In the genomic region with DNA sequence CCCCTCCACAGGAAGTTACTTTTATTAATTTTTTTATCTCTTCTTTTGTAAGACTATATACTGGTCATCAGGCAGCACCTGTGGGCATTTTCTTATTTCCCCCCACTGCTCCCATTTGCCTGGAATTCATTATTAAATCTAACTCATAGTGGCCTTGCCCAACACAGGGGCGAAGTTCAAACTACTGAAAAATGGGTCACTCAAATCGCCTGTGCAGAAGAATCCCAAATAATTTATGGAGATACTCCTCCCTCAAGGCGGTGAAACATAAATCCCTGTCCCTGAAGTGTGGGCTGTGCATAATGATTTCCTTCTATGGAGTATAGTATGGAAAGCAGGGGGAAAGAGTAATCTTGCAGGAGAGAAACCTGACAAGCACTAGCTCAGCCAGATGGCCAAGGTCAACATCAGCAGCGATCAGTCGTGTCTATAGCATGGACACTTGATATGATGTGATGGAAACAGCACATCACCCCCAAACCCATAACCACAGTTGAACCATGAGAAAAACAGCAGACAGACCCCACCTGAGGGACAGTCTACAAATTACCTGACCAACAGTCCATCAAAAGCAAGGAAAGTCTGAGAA, we compare ENCODE assay signal across 27 cellular contexts. TPM values are rescaled to one million over a fixed set of nuclear protein-coding genes. Genes with fewer than 3 reads are reported as not detected.
A peak's percentile ranks its signal among the peaks of the same experiment; 100 is the strongest.
DNase-seq lines count a peak whose midpoint lies in the region; ATAC-seq, FAIRE-seq and TF ChIP-seq lines count a peak whose summit lies in the region.
"Had no signal": no experiment of that assay in that cellular context is flagged by ENCODE, and none has a peak within 500 bp of the region (broad histone marks: within the 10 kb centered on the region; RNA-seq: fewer than 3 reads in every experiment).

No MANE protein-coding gene starts in this region.

- no peak overlapping the region for H3K56ac ChIP-seq in H9 (ENCODE audit: insufficient read length, low read depth, low read length)

- CTCF ChIA-PET in A549 (lab: Yijun Ruan, JAX), result interaction anchor here (3.7 kb wide), 1 partner anchor 16 kb away, joined by 17 read pairs; no protein-coding TSS in a partner anchor

- H3K36me3 Mint-ChIP-seq in H9 (ENCODE audit: insufficient read depth in 1 of 3, low read depth in 3 of 3), result no peaks in the 10 kb centered on the region
- H3K36me3 Mint-ChIP-seq: activated naive CD8-positive, alpha-beta T cell treated with anti-CD3 and anti-CD28 coated beads for 36 hours; memory B cell; stimulated activated naive B cell treated with anti-CD40 and anti-IgM and Interleukin-4, amounts not matched to agents 10 μg/mL and 1 μg/mL and 100 μg/mL, for 72 hours had no signal

- H3K79me1 ChIP-seq in H9 (ENCODE audit: insufficient read depth, low read depth, low read length, poor library complexity, severe bottlenecking), result no peaks in the 10 kb centered on the region

- POLR2A ChIA-PET in A549 (lab: Yijun Ruan, JAX), result no interaction called here

- H3K4me2 ChIP-seq in A549, result peak overlapping the region; percentile 86
- H3K4me2 ChIP-seq in H9 (ENCODE audit: insufficient read depth, insufficient read length, low read length), result no peak overlapping the region

- H4K20me1 ChIP-seq in H9 (ENCODE audit: control insufficient read depth, insufficient read depth, insufficient read length), result no peaks in the 10 kb centered on the region

- H2BK120ac ChIP-seq in H9 (ENCODE audit: low read depth, low read length, poor library complexity, severe bottlenecking), result no peak overlapping the region

- TF ChIP-seq CTCF in A549 (IDR thresholded peaks at IDR 0.05), result no peak
- TF ChIP-seq CTCF in adrenal gland (IDR thresholded peaks at IDR 0.05), result no peak
- TF ChIP-seq CTCF in H9 (conservative IDR thresholded peaks at IDR 0.05), result no peak
- TF ChIP-seq CTCF in spleen (IDR thresholded peaks at IDR 0.05 in 8 of 11, conservative IDR thresholded peaks at IDR 0.05 in 3 of 11), result no peak

- H3K4me3 ChIP-seq in A549 (no peak overlapping the region), adrenal gland (no peak overlapping the region), spleen (no peak overlapping the region)
- H3K4me3 ChIP-seq: ascending aorta, GM23338, heart left ventricle, suprapubic skin had no signal

- TF ChIP-seq RAD21 in A549 (conservative IDR thresholded peaks at IDR 0.05 in 1 of 2, IDR thresholded peaks at IDR 0.05 in 1 of 2), result no peak

- no peak overlapping the region for H2AFZ ChIP-seq in H9 (ENCODE audit: low read length)

- no peak for TF ChIP-seq EP300 in A549 (IDR thresholded peaks at IDR 0.05)

- H3K27ac Mint-ChIP-seq in H9, result no peak overlapping the region
- H3K27ac Mint-ChIP-seq: activated naive CD8-positive, alpha-beta T cell treated with anti-CD3 and anti-CD28 coated beads for 36 hours; GM23338; memory B cell; stimulated activated naive B cell treated with anti-CD40 and anti-IgM and Interleukin-4, amounts not matched to agents 10 μg/mL and 1 μg/mL and 100 μg/mL, for 72 hours had no signal

- intact Hi-C loops in adrenal gland (cut with DNase I) (no loop called here), posterior vena cava (cut with DNase I) (no loop called here), spleen (cut with DNase I; ENCODE audit: low total_unique reads) (no loop called here)

- no peaks in the 10 kb centered on the region for H3K27me3 ChIP-seq in adrenal gland
- H3K27me3 ChIP-seq in layer of hippocampus (ENCODE audit: control insufficient read depth, insufficient read depth, low read length), result no peaks in the 10 kb centered on the region
- H3K27me3 ChIP-seq in H9 (ENCODE audit: insufficient read depth, low read length), result peaks cover 3% of the 10 kb centered on the region; the same call in 1 of the 2 replicates
- H3K27me3 ChIP-seq in spleen (replicated peaks in 1 of 7), result peaks cover 0 to 100% (median 43%) of the 10 kb centered on the region in 7 donors

- no peak overlapping the region for H2BK20ac ChIP-seq in H9 (ENCODE audit: low read depth, low read length, poor library complexity, severe bottlenecking)

- H3K9me3 Mint-ChIP-seq in H9, result no peaks in the 10 kb centered on the region; a peak in 1 of 5 replicates
- H3K9me3 Mint-ChIP-seq: activated naive CD8-positive, alpha-beta T cell treated with anti-CD3 and anti-CD28 coated beads for 36 hours; activated T-cell treated with anti-CD3 and anti-CD28 coated beads, Interleukin-2, amount 50 U/mL, for 4 hours; GM23338; memory B cell; stimulated activated naive B cell treated with anti-CD40 and anti-IgM and Interleukin-4, amounts not matched to agents 10 μg/mL and 1 μg/mL and 100 μg/mL, for 72 hours had no signal

- peaks cover 94% of the 10 kb centered on the region for H3K4me1 ChIP-seq in A549
- peaks cover 29 to 41% of the 10 kb centered on the region in 2 donors for H3K4me1 ChIP-seq in adrenal gland (replicated peaks in 1 of 2)
- peaks cover 11% of the 10 kb centered on the region; the same call in 1 of the 2 replicates for H3K4me1 ChIP-seq in H9 (ENCODE audit: insufficient read depth, low read length)
- H3K4me1 ChIP-seq in spleen, result peaks cover 0 to 28% (median 14%) of the 10 kb centered on the region in 6 donors
- H3K4me1 ChIP-seq: ascending aorta had no signal

- ATAC-seq in A549 (no peak), GM19328 (IDR thresholded peaks at IDR 0.05; ENCODE audit: unreplicated experiment) (no peak)
- ATAC-seq: activated T-cell treated with anti-CD3 and anti-CD28 coated beads, Interleukin-2, amount 50 U/mL, for 4 hours; GM23338; stimulated activated naive B cell treated with anti-CD40 and anti-IgM and Interleukin-4, amounts not matched to agents 10 μg/mL and 1 μg/mL and 100 μg/mL, for 72 hours had no signal

- H2BK5ac ChIP-seq in H9 (ENCODE audit: insufficient read length, low read length), result no peak overlapping the region

- H3K9ac ChIP-seq in H9 (ENCODE audit: extremely low read depth, insufficient read length, low read length), result no peak overlapping the region

- H2BK15ac ChIP-seq in H9 (ENCODE audit: low read depth, low read length), result no peak overlapping the region

- H4K8ac ChIP-seq in H9 (replicated peaks; ENCODE audit: insufficient read length, low read depth, low read length), result no peak overlapping the region

- H3K23me2 ChIP-seq in H9 (ENCODE audit: insufficient read length, low read depth, low read length, poor library complexity, severe bottlenecking), result no peaks in the 10 kb centered on the region

- H3K27me3 Mint-ChIP-seq in H9 (ENCODE audit: low read depth), result peaks cover 86% of the 10 kb centered on the region

- no peaks in the 10 kb centered on the region for H3K79me2 ChIP-seq in H9 (ENCODE audit: insufficient read depth, low read length)

- no peak overlapping the region for H2AK5ac ChIP-seq in H9 (ENCODE audit: insufficient read length, low read length)

- 59% methylated on average over 5 of the region's 5 CpGs for WGBS in A549 (ENCODE audit: missing lambda C conversion rate)
- WGBS in adrenal gland, 4 donors, result 29 to 39% (median 33%) methylated on average over 5 of the region's 5 CpGs
- WGBS in H9 (ENCODE audit: extremely low coverage, insufficient read length, low lambda C conversion rate), result no CpG with 5 or more reads among the region's 5 CpGs
- 74 to 87% (median 83%) methylated on average over 5 of the region's 5 CpGs for WGBS in spleen, 5 donors

- H4K91ac ChIP-seq in H9 (ENCODE audit: insufficient read length, low read depth, low read length), result no peak overlapping the region

- no peak for FAIRE-seq in A549 (lab: Jason Lieb, UNC)
- FAIRE-seq: HTR-8/SVneo had no signal

- H3K27ac ChIP-seq in A549, result peak overlapping the region; percentile 98 to 99
- H3K27ac ChIP-seq in adrenal gland, result peak overlapping the region in 4 of 5 donors; percentile 42 to 78 (median 56)
- H3K27ac ChIP-seq in layer of hippocampus (ENCODE audit: low read depth, low read length), result peak overlapping the region; percentile 84
- H3K27ac ChIP-seq in H9 (ENCODE audit: insufficient read length, low read depth, low read length), result no peak overlapping the region
- no peak overlapping the region for H3K27ac ChIP-seq in spleen
- H3K27ac ChIP-seq: ascending aorta, RWPE1, suprapubic skin had no signal

- H3K4me1 Mint-ChIP-seq in H9, result peaks cover 25 to 51% of the 10 kb centered on the region in 2 experiments

- H3K4me3 Mint-ChIP-seq in H9, result no peak overlapping the region
- H3K4me3 Mint-ChIP-seq: activated naive CD8-positive, alpha-beta T cell treated with anti-CD3 and anti-CD28 coated beads for 36 hours; activated T-cell treated with anti-CD3 and anti-CD28 coated beads, Interleukin-2, amount 50 U/mL, for 4 hours; GM23338; memory B cell; stimulated activated naive B cell treated with anti-CD40 and anti-IgM and Interleukin-4, amounts not matched to agents 10 μg/mL and 1 μg/mL and 100 μg/mL, for 72 hours had no signal

- TF ChIP-seq POLR2A in A549 (IDR thresholded peaks at IDR 0.05; ENCODE audit: low read length) (no peak), adrenal gland (IDR thresholded peaks at IDR 0.05) (no peak), spleen (IDR thresholded peaks at IDR 0.05) (no peak)

- DNase-seq in A549 (ENCODE audit: low read depth in 1 of 2, low spot score in 1 of 2), result no peak
- DNase-seq in adrenal gland, result no peak
- DNase-seq in posterior vena cava (ENCODE audit: low spot score), result peak; percentile 26
- DNase-seq in H9, result no peak
- DNase-seq in spleen, result no peak
- DNase-seq in DMS114 treated with DMSO at 0.1 percent for 48 hours (lab: John Stamatoyannopoulos, UW; ENCODE audit: unreplicated experiment), result no peak
- DNase-seq: 8988T; activated gamma-delta T cell; activated naive CD8-positive, alpha-beta T cell treated with anti-CD3 and anti-CD28 coated beads for 36 hours; activated T-cell treated with anti-CD3 and anti-CD28 coated beads, Interleukin-2, amount 50 U/mL, for 4 hours; cortex of kidney; erythroblast; KBM-7; kidney glomerular epithelial cell; NCI-H1105; NCI-H187 treated with DMSO at 0.1 percent for 48 hours; NCI-H510A treated with DMSO at 0.1 percent for 48 hours; stimulated activated naive B cell treated with anti-CD40 and anti-IgM and Interleukin-4, amounts not matched to agents 10 μg/mL and 1 μg/mL and 100 μg/mL, for 72 hours had no signal

- no peak overlapping the region for H2BK12ac ChIP-seq in H9 (ENCODE audit: insufficient read length, low read depth, low read length)

- no peak overlapping the region for H3K14ac ChIP-seq in H9 (ENCODE audit: insufficient read depth, low read length)

- no peaks in the 10 kb centered on the region for H3K9me3 ChIP-seq in A549
- no peaks in the 10 kb centered on the region for H3K9me3 ChIP-seq in adrenal gland (replicated peaks in 1 of 3)
- no peaks in the 10 kb centered on the region for H3K9me3 ChIP-seq in H9 (ENCODE audit: control insufficient read depth, low read depth, low read length)
- no peaks in the 10 kb centered on the region for H3K9me3 ChIP-seq in spleen
- H3K9me3 ChIP-seq: ascending aorta, heart left ventricle, suprapubic skin had no signal

- no peak overlapping the region for H3T11ph ChIP-seq in H9 (ENCODE audit: low read length)

- H3K4ac ChIP-seq in H9 (ENCODE audit: low read depth, low read length), result no peak overlapping the region

- H3K36me3 ChIP-seq in adrenal gland (replicated peaks in 1 of 2), result no peaks in the 10 kb centered on the region
- H3K36me3 ChIP-seq in spleen, result no peaks in the 10 kb centered on the region
- H3K36me3 ChIP-seq: ascending aorta, suprapubic skin had no signal

- no peak overlapping the region for H3K18ac ChIP-seq in H9 (ENCODE audit: insufficient read length, low read depth, low read length)

- H3K23ac ChIP-seq in H9 (ENCODE audit: insufficient read length, low read depth, low read length), result no peak overlapping the region

- no peak overlapping the region for H4K5ac ChIP-seq in H9 (ENCODE audit: insufficient read length, low read depth, low read length)

RNA-seq across cellular contexts. Expression of a gene that starts 7.8 kb away (rescaled TPM):
- 38.9 and 49.7 TPM in 2 replicates for polyA plus RNA-seq in A549 (2011; rRNA removed)
- 17.8 and 19.6 TPM in 2 replicates for polyA plus RNA-seq in A549 (2012; cell fraction: cytosol; rRNA removed)
- polyA plus RNA-seq in A549 (2012; cell fraction: nucleus; rRNA removed), result 4.7 and 5.6 TPM in 2 replicates
- polyA plus RNA-seq in A549 (2017; fragmentation: RNase III; extraction: RNeasy Plus Mini Kit Qiagen cat#74134 plus additional on column Dnase treatment), result 35.8 to 56.4 TPM (median 55.1 TPM) in 3 replicates
- polyA minus RNA-seq in A549 (2011; rRNA and poly(A)+ RNA removed), result 11.5 and 12.5 TPM in 2 replicates
- 10 to 100 TPM; 13.0 to 68.7 (median 38.0) TPM for total RNA-seq in adrenal gland
- 10 to 100 TPM; 25.6 to 36.1 (median 33.9) TPM for polyA plus RNA-seq in adrenal gland
- 10 to 100 TPM; 12.3 to 22.9 TPM for total RNA-seq in posterior vena cava
- total RNA-seq in H9 (2021), result 0.97 and 1.2 TPM in 2 replicates
- 10 to 100 TPM in 5 of 7 donors, 1 to 10 TPM in 2; 6.7 to 17.2 (median 11.1) TPM for total RNA-seq in spleen
- polyA plus RNA-seq in spleen, result 1 to 10 TPM; 3.6 to 4.9 (median 4.5) TPM

RNA-seq across cellular contexts. Expression of a gene that starts 29.8 kb away (rescaled TPM):
- polyA plus RNA-seq in A549 (2011; rRNA removed), result 20.0 and 22.9 TPM in 2 replicates
- polyA plus RNA-seq in A549 (2012; cell fraction: cytosol; rRNA removed), result 18.5 and 22.8 TPM in 2 replicates
- polyA plus RNA-seq in A549 (2012; cell fraction: nucleus; rRNA removed), result 22.4 and 24.4 TPM in 2 replicates
- polyA plus RNA-seq in A549 (2017; fragmentation: RNase III; extraction: RNeasy Plus Mini Kit Qiagen cat#74134 plus additional on column Dnase treatment), result 21.4 to 24.5 TPM (median 24.1 TPM) in 3 replicates
- polyA minus RNA-seq in A549 (2011; rRNA and poly(A)+ RNA removed), result 23.7 and 25.6 TPM in 2 replicates
- 10 to 100 TPM; 27.9 to 48.0 (median 39.3) TPM for total RNA-seq in adrenal gland
- 10 to 100 TPM in 1 of 3 donors, 1 to 10 TPM in 2; 3.7 to 21.3 (median 5.3) TPM for polyA plus RNA-seq in adrenal gland
- total RNA-seq in posterior vena cava, result 10 to 100 TPM; 20.9 to 21.7 TPM
- total RNA-seq in H9 (2021), result 25.5 and 27.1 TPM in 2 replicates
- total RNA-seq in spleen, result 10 to 100 TPM; 20.1 to 32.3 (median 25.0) TPM
- polyA plus RNA-seq in spleen, result 1 to 10 TPM; 2.9 to 9.2 (median 7.3) TPM

Comparison
In these comparisons a context has a peak if more than half of its experiments do, and no peak if none do; other contexts are left out.
1. H3K27ac ChIP-seq: peak in A549 (2 of 2), adrenal gland (4 of 5) and layer of hippocampus (single experiment); none in H9 (single experiment) and spleen (0 of 8).